Comparison of ENCODE assay signal across 1 cellular context in genomic region chr1:43073490-43074230, GRCh38.
TF ChIP-seq lines count a peak whose summit lies in the region.

No MANE protein-coding gene starts in this region.

TF ChIP-seq in K562, 482 proteins besides CTCF, POLR2A, EP300 and RAD21 (continued from another document):
- TF ChIP-seq ZNF311 (CRISPR knock-in tag; IDR thresholded peaks at IDR 0.05) (no peak), NR4A1 (CRISPR knock-in tag; IDR thresholded peaks at IDR 0.05) (no peak), NR4A1 (tag; IDR thresholded peaks at IDR 0.05) (0 out of 2 replicates have a peak, but pooled peaks have one; percentile 57), BRD9 (IDR thresholded peaks at IDR 0.05; ENCODE audit: low read depth, partially characterized antibody) (peak; percentile 54), DNMT1 (IDR thresholded peaks at IDR 0.05) (0 out of 2 replicates have a peak, but pooled peaks have one; percentile 30), MED1 (CRISPR knock-in tag; IDR thresholded peaks at IDR 0.05; ENCODE audit: borderline replicate concordance) (no peak), MTA3 (IDR thresholded peaks at IDR 0.05; ENCODE audit: borderline replicate concordance) (peak; percentile 54; the same call in 1 of the 2 replicates), EHMT2 (IDR thresholded peaks at IDR 0.05) (peak; percentile 83; the same call in 1 of the 2 replicates), ZNF217 (CRISPR knock-in tag; IDR thresholded peaks at IDR 0.05) (no peak), MYBL2 (IDR thresholded peaks at IDR 0.05; ENCODE audit: low read depth) (peak; percentile 50), MYBL2 (CRISPR knock-in tag; IDR thresholded peaks at IDR 0.05; ENCODE audit: borderline replicate concordance) (no peak), TCF3 (CRISPR knock-in tag; IDR thresholded peaks at IDR 0.05) (peak; percentile 21; the same call in 1 of the 2 replicates), ATF1 (CRISPR knock-in tag; IDR thresholded peaks at IDR 0.05) (no peak), ATF1 (tag; IDR thresholded peaks at IDR 0.05) (peak; percentile 48; the same call in 1 of the 2 replicates), KDM1A (IDR thresholded peaks at IDR 0.05) (peak in 1 of 2 experiments; percentile 71; a peak in 3 of 4 replicates), ETV5 (CRISPR knock-in tag; IDR thresholded peaks at IDR 0.05; ENCODE audit: low read depth) (no peak), E2F1 (CRISPR knock-in tag; IDR thresholded peaks at IDR 0.05) (no peak), IRF1 (CRISPR knock-in tag; IDR thresholded peaks at IDR 0.05; ENCODE audit: borderline replicate concordance) (no peak), MTA1 (IDR thresholded peaks at IDR 0.05; ENCODE audit: borderline replicate concordance) (0 out of 2 replicates have a peak, but pooled peaks have one; percentile 49), CTBP1 (IDR thresholded peaks at IDR 0.05; ENCODE audit: borderline replicate concordance) (peak; percentile 59; the same call in 1 of the 2 replicates), ZNF239 (CRISPR knock-in tag; IDR thresholded peaks at IDR 0.05) (no peak), ILK (tag; IDR thresholded peaks at IDR 0.05; ENCODE audit: borderline replicate concordance, low read depth) (no peak), ARNT (IDR thresholded peaks at IDR 0.05) (peak in 1 of 2 experiments; percentile 54; a peak in 2 of 4 replicates), TAF9B (IDR thresholded peaks at IDR 0.05; ENCODE audit: partially characterized antibody) (no peak), NR2C1 (IDR thresholded peaks at IDR 0.05) (peak; percentile 79), NR2C1 (tag; IDR thresholded peaks at IDR 0.05) (peak; percentile 77), ZNF24 (IDR thresholded peaks at IDR 0.05) (peak; percentile 27; the same call in 1 of the 2 replicates), ZNF197 (CRISPR knock-in tag; IDR thresholded peaks at IDR 0.05; ENCODE audit: low read depth) (no peak), KLF16 (IDR thresholded peaks at IDR 0.05) (no peak)
- TF ChIP-seq, protein P1, sequence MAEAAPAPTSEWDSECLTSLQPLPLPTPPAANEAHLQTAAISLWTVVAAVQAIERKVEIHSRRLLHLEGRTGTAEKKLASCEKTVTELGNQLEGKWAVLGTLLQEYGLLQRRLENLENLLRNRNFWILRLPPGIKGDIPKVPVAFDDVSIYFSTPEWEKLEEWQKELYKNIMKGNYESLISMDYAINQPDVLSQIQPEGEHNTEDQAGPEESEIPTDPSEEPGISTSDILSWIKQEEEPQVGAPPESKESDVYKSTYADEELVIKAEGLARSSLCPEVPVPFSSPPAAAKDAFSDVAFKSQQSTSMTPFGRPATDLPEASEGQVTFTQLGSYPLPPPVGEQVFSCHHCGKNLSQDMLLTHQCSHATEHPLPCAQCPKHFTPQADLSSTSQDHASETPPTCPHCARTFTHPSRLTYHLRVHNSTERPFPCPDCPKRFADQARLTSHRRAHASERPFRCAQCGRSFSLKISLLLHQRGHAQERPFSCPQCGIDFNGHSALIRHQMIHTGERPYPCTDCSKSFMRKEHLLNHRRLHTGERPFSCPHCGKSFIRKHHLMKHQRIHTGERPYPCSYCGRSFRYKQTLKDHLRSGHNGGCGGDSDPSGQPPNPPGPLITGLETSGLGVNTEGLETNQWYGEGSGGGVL (CRISPR knock-in tag; IDR thresholded peaks at IDR 0.05), result no peak
- TF ChIP-seq, protein P2, sequence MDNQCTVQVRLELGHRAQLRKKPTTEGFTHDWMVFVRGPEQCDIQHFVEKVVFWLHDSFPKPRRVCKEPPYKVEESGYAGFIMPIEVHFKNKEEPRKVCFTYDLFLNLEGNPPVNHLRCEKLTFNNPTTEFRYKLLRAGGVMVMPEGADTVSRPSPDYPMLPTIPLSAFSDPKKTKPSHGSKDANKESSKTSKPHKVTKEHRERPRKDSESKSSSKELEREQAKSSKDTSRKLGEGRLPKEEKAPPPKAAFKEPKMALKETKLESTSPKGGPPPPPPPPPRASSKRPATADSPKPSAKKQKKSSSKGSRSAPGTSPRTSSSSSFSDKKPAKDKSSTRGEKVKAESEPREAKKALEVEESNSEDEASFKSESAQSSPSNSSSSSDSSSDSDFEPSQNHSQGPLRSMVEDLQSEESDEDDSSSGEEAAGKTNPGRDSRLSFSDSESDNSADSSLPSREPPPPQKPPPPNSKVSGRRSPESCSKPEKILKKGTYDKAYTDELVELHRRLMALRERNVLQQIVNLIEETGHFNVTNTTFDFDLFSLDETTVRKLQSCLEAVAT (IDR thresholded peaks at IDR 0.05), result peak in 1 of 2 experiments; percentile 56; a peak in 1 of 4 replicates
